In genomic region chr20:62370115-62370806, GRCh38 we compare ENCODE assay signal across 10 cellular contexts. TPM values are rescaled to one million over a fixed set of nuclear protein-coding genes. Genes with fewer than 3 reads are reported as not detected.
DNase-seq lines count a peak whose midpoint lies in the region; ATAC-seq, FAIRE-seq and TF ChIP-seq lines count a peak whose summit lies in the region.
"Had no signal": no experiment of that assay in that cellular context is flagged by ENCODE, and none has a peak within 500 bp of the region (broad histone marks: within the 10 kb centered on the region; RNA-seq: fewer than 3 reads in every experiment).

No MANE protein-coding gene starts in this region.

- H4K20me1 ChIP-seq in osteoblast (ENCODE audit: insufficient read depth, low read length) = no peaks in the 10 kb centered on the region

- peaks cover 31% of the 10 kb centered on the region for H3K4me1 Mint-ChIP-seq in brain

- H3K4me3 ChIP-seq in osteoblast (ENCODE audit: insufficient read depth, low read length) = peak overlapping the region; percentile 19

- no peaks in the 10 kb centered on the region for H3K36me3 ChIP-seq in osteoblast (ENCODE audit: insufficient read depth, low read length)

- no peak for TF ChIP-seq CTCF in brain (conservative IDR thresholded peaks at IDR 0.05)
- no peak for TF ChIP-seq CTCF in osteoblast (IDR thresholded peaks at IDR 0.05; ENCODE audit: extremely low read depth, low read depth, low read length)

- peak overlapping the region; percentile 75 for H3K4me2 ChIP-seq in osteoblast (ENCODE audit: insufficient read depth, low read length)

- no peak overlapping the region for H3K27ac ChIP-seq in osteoblast (ENCODE audit: low read depth, low read length)

- H3K4me3 Mint-ChIP-seq in brain = no peak overlapping the region

- H3K27me3 ChIP-seq in osteoblast (ENCODE audit: insufficient read depth, low read length) = peaks cover 34% of the 10 kb centered on the region

- H3K79me2 ChIP-seq in osteoblast (ENCODE audit: insufficient read depth, low read length) = no peaks in the 10 kb centered on the region

- H3K36me3 Mint-ChIP-seq in brain = no peaks in the 10 kb centered on the region

- peaks cover 4% of the 10 kb centered on the region for H3K27me3 Mint-ChIP-seq in brain

- no peak for ATAC-seq in HG02588 (IDR thresholded peaks at IDR 0.05; ENCODE audit: unreplicated experiment)
- no peak for ATAC-seq in HG03565 (IDR thresholded peaks at IDR 0.05; ENCODE audit: unreplicated experiment)

- peak overlapping the region in 4 of 5 experiments; percentile 52 to 73 (median 56) for H3K27ac Mint-ChIP-seq in brain

- H2AFZ ChIP-seq in osteoblast (ENCODE audit: low read length) = no peak overlapping the region

- no peaks in the 10 kb centered on the region for H3K9me3 ChIP-seq in osteoblast (ENCODE audit: low read depth, low read length)

- FAIRE-seq in frontal cortex (lab: Jason Lieb, UNC) = no peak

- DNase-seq in AG08395 (ENCODE audit: low spot score) (peak; percentile 87), HS-5 (ENCODE audit: low read depth) (peak; percentile 79), osteoblast (ENCODE audit: insufficient read length, low spot score, missing footprints) (peak; percentile 98), dermis blood vessel endothelial cell (no peak), frontal cortex (ENCODE audit: low spot score in 2 of 2) (no peak)
- DNase-seq: islet precursor cell had no signal

- H3K4me1 ChIP-seq in osteoblast (ENCODE audit: insufficient read depth, low read length) = peaks cover 33% of the 10 kb centered on the region

- H3K9me3 Mint-ChIP-seq in brain = peaks cover 0 to 9% (median 2%) of the 10 kb centered on the region in 5 experiments

RNA-seq across cellular contexts. Expression of gene LAMA5, which starts 3.1 kb away (rescaled TPM):
- polyA plus RNA-seq in brain (ENCODE audit: insufficient read depth, low read depth, low replicate concordance) = 17.5 TPM
- 0.88 and 2.2 TPM in 2 replicates for total RNA-seq in osteoblast
- total RNA-seq in dermis blood vessel endothelial cell = 55.8 and 127 TPM in 2 replicates
- 11.4 TPM for total RNA-seq in frontal cortex

RNA-seq across cellular contexts. Expression of gene RPS21, which starts 16.6 kb away (rescaled TPM):
- polyA plus RNA-seq in brain (ENCODE audit: insufficient read depth, low read depth, low replicate concordance) = 5,928 TPM
- total RNA-seq in osteoblast (460 and 508 TPM in 2 replicates), dermis blood vessel endothelial cell (226 and 1,095 TPM in 2 replicates), frontal cortex (821 TPM)

RNA-seq across cellular contexts. Expression of gene CABLES2, which starts 36.8 kb away (rescaled TPM):
- polyA plus RNA-seq in brain (ENCODE audit: insufficient read depth, low read depth, low replicate concordance) = 12.0 TPM
- total RNA-seq in osteoblast (1.8 TPM in 2 replicates), dermis blood vessel endothelial cell (0.85 and 1.9 TPM in 2 replicates), frontal cortex (2.9 TPM)

RNA-seq across cellular contexts. Expression of gene RBBP8NL, which starts 57.1 kb away (rescaled TPM):
- 0.92 TPM for polyA plus RNA-seq in brain (ENCODE audit: insufficient read depth, low read depth, low replicate concordance)
- total RNA-seq in osteoblast = not detected in 2 replicates
- not detected in 2 replicates for total RNA-seq in dermis blood vessel endothelial cell
- not detected for total RNA-seq in frontal cortex
- total RNA-seq: activated CD8-positive, alpha-beta memory T cell treated with anti-CD3 and anti-CD28 coated beads for 36 hours had no signal

Comparison
In these comparisons a context has a peak if more than half of its experiments do, and no peak if none do; other contexts are left out.
1. DNase-seq: peak in AG08395 (single experiment), HS-5 (single experiment) and osteoblast (single experiment); none in dermis blood vessel endothelial cell (single experiment) and frontal cortex (0 of 2).